In genomic region chr2:102141011-102141914, GRCh38 we compare ENCODE assay signal across 1 cellular context.
TF ChIP-seq lines count a peak whose summit lies in the region.

No MANE protein-coding gene starts in this region.

TF ChIP-seq in WTC11, 78 proteins besides CTCF, POLR2A, EP300 and RAD21 (continued from another document):
- no peak for TF ChIP-seq E2F4 (CRISPR knock-in tag; IDR thresholded peaks at IDR 0.05; ENCODE audit: borderline replicate concordance, low read depth)
- TF ChIP-seq IRF2 (CRISPR knock-in tag; IDR thresholded peaks at IDR 0.05; ENCODE audit: borderline replicate concordance, low read depth), result no peak
